ENCODE assay signal across 17 cellular contexts in the genomic region with DNA sequence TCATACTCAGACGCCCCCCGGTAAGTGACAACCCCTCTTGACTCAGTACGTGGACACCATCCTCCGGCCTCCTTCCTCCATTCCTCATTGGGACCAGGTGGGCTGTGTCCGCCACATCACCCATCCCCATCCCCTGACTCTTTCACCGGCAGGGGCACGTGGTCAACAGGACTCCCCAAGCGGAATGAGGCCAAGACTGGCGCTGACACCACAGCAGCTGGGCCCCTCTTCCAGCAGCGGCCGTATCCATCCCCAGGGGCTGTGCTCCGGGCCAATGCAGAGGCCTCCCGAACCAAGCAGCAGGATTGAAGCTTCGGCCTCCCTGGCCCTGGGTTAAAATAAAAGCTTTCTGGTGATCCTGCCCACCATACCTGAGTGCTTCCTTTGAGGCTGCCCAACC. TPM values are rescaled to one million over a fixed set of nuclear protein-coding genes. Genes with fewer than 3 reads are reported as not detected.
A peak's percentile ranks its signal among the peaks of the same experiment; 100 is the strongest.
DNase-seq lines count a peak whose midpoint lies in the region; ATAC-seq, FAIRE-seq and TF ChIP-seq lines count a peak whose summit lies in the region.
"Had no signal": no experiment of that assay in that cellular context is flagged by ENCODE, and none has a peak within 500 bp of the region (broad histone marks: within the 10 kb centered on the region; RNA-seq: fewer than 3 reads in every experiment).

No MANE protein-coding gene starts in this region.

- H3K27me3 ChIP-seq in HepG2 (ENCODE audit: control insufficient read depth in 1 of 2, insufficient read depth in 2 of 2, low read length in 2 of 2) (no peaks in the 10 kb centered on the region), right lobe of liver (no peaks in the 10 kb centered on the region)
- H3K27me3 ChIP-seq: BE2C had no signal

- H3K4me1 ChIP-seq in HepG2 (ENCODE audit: insufficient read depth, low read length): peaks cover 10% of the 10 kb centered on the region
- no peaks in the 10 kb centered on the region for H3K4me1 ChIP-seq in right lobe of liver
- H3K4me1 ChIP-seq in kidney (ENCODE audit: control insufficient read depth in 1 of 2, insufficient read depth in 1 of 2, low read depth in 1 of 2, low read length in 2 of 2): peaks cover 0 to 2% of the 10 kb centered on the region in 2 donors
- H3K4me1 ChIP-seq: BE2C had no signal

- H3K9ac ChIP-seq in HepG2 (ENCODE audit: insufficient read depth, low read depth, low read length) (no peak overlapping the region), kidney (ENCODE audit: low read length in 2 of 2) (no peak overlapping the region)
- H3K9ac ChIP-seq: GM23248 had no signal

- CTCF ChIA-PET in HepG2 (lab: Yijun Ruan, JAX; ENCODE audit: low intra/inter-chr PET ratio, low total read pairs): no interaction called here

- peaks cover 9% of the 10 kb centered on the region for H3K4me1 Mint-ChIP-seq in T-helper 17 cell

- DNase-seq in HepG2 (ENCODE audit: low spot score): no peak
- DNase-seq in right lobe of liver: no peak
- no peak for DNase-seq in T-helper 17 cell
- DNase-seq in kidney: peak; percentile 60
- no peak for DNase-seq in activated CD8-positive, alpha-beta memory T cell treated with anti-CD3 and anti-CD28 coated beads for 24 hours
- DNase-seq in erythroblast (lab: John Stamatoyannopoulos, UW): no peak
- DNase-seq: BE2C; C1 segment of cervical spinal cord; CD4-positive, alpha-beta T cell; DMS53; DND-41; EL; GM23248 had no signal

- ATAC-seq in HepG2: no peak
- no peak for ATAC-seq in right lobe of liver
- no peak for ATAC-seq in T-helper 17 cell
- ATAC-seq in HG02678 (IDR thresholded peaks at IDR 0.05; ENCODE audit: unreplicated experiment): no peak
- ATAC-seq: GM12878 had no signal

- TF ChIP-seq POLR2A in HepG2 (IDR thresholded peaks at IDR 0.05; ENCODE audit: insufficient read depth in 1 of 2, low read depth in 2 of 2, low read length in 2 of 2) (no peak), right lobe of liver (IDR thresholded peaks at IDR 0.05) (no peak), erythroblast (IDR thresholded peaks at IDR 0.05; ENCODE audit: low read length) (no peak)

- peaks cover 2% of the 10 kb centered on the region for H3K36me3 Mint-ChIP-seq in T-helper 17 cell (ENCODE audit: low read depth)

- H2AFZ ChIP-seq in HepG2 (ENCODE audit: low read length): no peak overlapping the region
- H2AFZ ChIP-seq: GM23248 had no signal

- TF ChIP-seq RAD21 in HepG2 (CRISPR knock-in tag; IDR thresholded peaks at IDR 0.05): no peak

- H3K9me3 ChIP-seq in HepG2 (ENCODE audit: low read length): no peaks in the 10 kb centered on the region
- no peaks in the 10 kb centered on the region for H3K9me3 ChIP-seq in right lobe of liver
- no peaks in the 10 kb centered on the region for H3K9me3 ChIP-seq in T-helper 17 cell (ENCODE audit: control insufficient read depth, low read length, poor library complexity, severe bottlenecking)
- H3K9me3 ChIP-seq in kidney (ENCODE audit: control insufficient read depth in 1 of 2, low read length in 2 of 2): no peaks in the 10 kb centered on the region
- H3K9me3 ChIP-seq: BE2C, HAP-1 had no signal

- no TSS peak for BruUV-seq in HepG2 (replicated peaks; lab: Mats Ljungman, UMichigan)

- H3K4me3 Mint-ChIP-seq in T-helper 17 cell: no peak overlapping the region
- H3K4me3 Mint-ChIP-seq: CD4-positive, alpha-beta T cell had no signal

- FAIRE-seq in HepG2 (lab: Jason Lieb, UNC) (no peak), kidney (lab: Jason Lieb, UNC) (no peak)
- FAIRE-seq: GM12878, GM19239 had no signal

- no peaks in the 10 kb centered on the region for H4K20me1 ChIP-seq in HepG2 (ENCODE audit: insufficient read depth, low read length)

- in situ Hi-C loops in HepG2 (cut with HindIII; ENCODE audit: extremely low pct_ligation_motif_present, low pct_unique_long_range_greater_than_20kb): no loop called here

- H3K36me3 ChIP-seq in HepG2 (replicated peaks in 1 of 2; ENCODE audit: control insufficient read depth in 1 of 2, insufficient read depth in 2 of 2, low read length in 2 of 2) (peaks cover 12 to 13% of the 10 kb centered on the region in 2 experiments), right lobe of liver (peaks cover 0 to 20% (median 2%) of the 10 kb centered on the region in 4 donors), kidney (ENCODE audit: control insufficient read depth in 1 of 2, insufficient read depth in 2 of 2, low read length in 2 of 2) (peaks cover 9 to 14% of the 10 kb centered on the region in 2 donors)

- H3K27ac Mint-ChIP-seq in T-helper 17 cell: peak overlapping the region; percentile 34
- H3K27ac Mint-ChIP-seq: CD4-positive, alpha-beta T cell had no signal

- no peaks in the 10 kb centered on the region for H3K27me3 Mint-ChIP-seq in T-helper 17 cell
- H3K27me3 Mint-ChIP-seq: CD4-positive, alpha-beta T cell had no signal

- H3K79me2 ChIP-seq in HepG2 (ENCODE audit: insufficient read depth, low read length): peaks cover 14% of the 10 kb centered on the region

- 95% methylated on average over 4 of the region's 14 CpGs for WGBS in HepG2 (ENCODE audit: low lambda C conversion rate)
- no CpG with 5 or more reads among the region's 14 CpGs for WGBS in right lobe of liver (ENCODE audit: insufficient coverage, low coverage, low lambda C conversion rate, missing lambda C conversion rate)

- H3K4me2 ChIP-seq in HepG2 (ENCODE audit: low read depth, low read length): no peak overlapping the region

- TF ChIP-seq EP300 in HepG2 (IDR thresholded peaks at IDR 0.05; ENCODE audit: low read depth in 2 of 2, low read length in 2 of 2) (no peak), HepG2 (CRISPR knock-in tag; IDR thresholded peaks at IDR 0.05; ENCODE audit: borderline replicate concordance) (no peak)

- POLR2A ChIA-PET in HepG2 (lab: Yijun Ruan, JAX): interaction anchor here (1.8 kb wide), 1 partner anchor 11 kb away, joined by 5 read pairs; no protein-coding TSS in a partner anchor

- intact Hi-C loops in HepG2 (cut with micrococcal nuclease; ENCODE audit: unreplicated experiment) (no loop called here), right lobe of liver (cut with DNase I) (loop anchor here in 1 of 2 donors (10.0 kb wide), 1 partner anchor 52 kb away; the partner anchor contains the start of gene OTUD5), kidney (cut with DNase I) (no loop called here)

- H3K27ac ChIP-seq in HepG2 (ENCODE audit: extremely low read length, insufficient read depth, low read length) (no peak overlapping the region), right lobe of liver (no peak overlapping the region), kidney (ENCODE audit: low read depth in 2 of 2, low read length in 2 of 2) (no peak overlapping the region)
- H3K27ac ChIP-seq: GM23248 had no signal

- TF ChIP-seq CTCF in HepG2 (CRISPR knock-in tag; IDR thresholded peaks at IDR 0.05) (no peak), right lobe of liver (IDR thresholded peaks at IDR 0.05) (no peak), kidney (IDR thresholded peaks at IDR 0.05; ENCODE audit: borderline replicate concordance, extremely low read depth, insufficient read depth) (no peak)

- H3K4me3 ChIP-seq in HepG2 (replicated peaks in 1 of 3; ENCODE audit: insufficient read depth in 1 of 3, low read depth in 2 of 3, low read length in 3 of 3): no peak overlapping the region
- H3K4me3 ChIP-seq in right lobe of liver: no peak overlapping the region
- no peak overlapping the region for H3K4me3 ChIP-seq in kidney (ENCODE audit: low read length in 2 of 2)
- H3K4me3 ChIP-seq: GM12878, GM23248, HAP-1 had no signal

RNA-seq across cellular contexts. Expression of gene PQBP1, which starts 5.0 kb away (rescaled TPM):
- total RNA-seq in HepG2 (2016; rRNA removed; fragmentation: Illumina TruSeq; extraction: Trizol): 80.9 and 99.4 TPM in 2 replicates
- total RNA-seq in HepG2 (2016; cell fraction: cytosol; rRNA removed; fragmentation: Illumina TruSeq; extraction: Trizol; ENCODE audit: low read depth): 33.5 and 34.4 TPM in 2 replicates
- 87.4 and 94.4 TPM in 2 replicates for total RNA-seq in HepG2 (2016; cell fraction: insoluble cytoplasmic fraction; rRNA removed; fragmentation: Illumina TruSeq; extraction: Trizol)
- total RNA-seq in HepG2 (2016; cell fraction: membrane; rRNA removed; fragmentation: Illumina TruSeq; extraction: Trizol): 35.6 and 39.4 TPM in 2 replicates
- total RNA-seq in HepG2 (2016; cell fraction: nucleus; rRNA removed; fragmentation: Illumina TruSeq; extraction: Trizol): 40.0 and 41.7 TPM in 2 replicates
- polyA plus RNA-seq in HepG2 (2011; rRNA removed): 58.1 and 66.9 TPM in 2 replicates
- polyA plus RNA-seq in HepG2 (2011; cell fraction: cytosol; rRNA removed): 77.0 and 80.0 TPM in 2 replicates
- polyA plus RNA-seq in HepG2 (2011; cell fraction: nucleus; rRNA removed): 123 and 131 TPM in 2 replicates
- polyA plus RNA-seq in HepG2 (2012): 72.0 and 77.4 TPM in 2 replicates
- polyA plus RNA-seq in HepG2 (2016; cell fraction: cytosol; fragmentation: Illumina TruSeq; extraction: Trizol; ENCODE audit: low read depth): 39.2 and 46.6 TPM in 2 replicates
- polyA plus RNA-seq in HepG2 (2016; cell fraction: insoluble cytoplasmic fraction; fragmentation: Illumina TruSeq; extraction: Trizol; ENCODE audit: low read depth): 111 and 112 TPM in 2 replicates
- polyA plus RNA-seq in HepG2 (2016; cell fraction: membrane; fragmentation: Illumina TruSeq; extraction: Trizol; ENCODE audit: low read depth): 42.4 and 43.0 TPM in 2 replicates
- 101 and 103 TPM in 2 replicates for polyA plus RNA-seq in HepG2 (2016; cell fraction: nucleus; fragmentation: Illumina TruSeq; extraction: Trizol; ENCODE audit: insufficient read depth, low read depth)
- 33.5 and 103 TPM in 2 replicates for polyA minus RNA-seq in HepG2 (2011; rRNA and poly(A)+ RNA removed; ENCODE audit: low replicate concordance)
- 32.2 and 41.4 TPM in 2 replicates for polyA minus RNA-seq in HepG2 (2011; cell fraction: cytosol; rRNA and poly(A)+ RNA removed)
- polyA minus RNA-seq in HepG2 (2011; cell fraction: nucleus; rRNA and poly(A)+ RNA removed): 23.3 and 26.7 TPM in 2 replicates
- 10 to 100 TPM; 29.8 to 47.1 (median 35.7) TPM for total RNA-seq in right lobe of liver
- total RNA-seq in T-helper 17 cell: 10 to 100 TPM; 66.7 to 68.8 TPM
- 61.3 TPM for total RNA-seq in kidney
- 93.4 TPM for polyA plus RNA-seq in kidney (ENCODE audit: insufficient read depth, low read depth, low replicate concordance)

RNA-seq across cellular contexts. Expression of gene TIMM17B, which starts 5.2 kb away (rescaled TPM):
- total RNA-seq in HepG2 (2016; rRNA removed; fragmentation: Illumina TruSeq; extraction: Trizol) (53.4 and 56.0 TPM in 2 replicates), right lobe of liver (10 to 100 TPM; 18.2 to 29.5 (median 22.5) TPM), T-helper 17 cell (10 to 100 TPM; 33.6 to 41.9 TPM), kidney (44.8 TPM)
- total RNA-seq in HepG2 (2016; cell fraction: cytosol; rRNA removed; fragmentation: Illumina TruSeq; extraction: Trizol; ENCODE audit: low read depth): 16.1 and 16.6 TPM in 2 replicates
- 59.1 and 59.6 TPM in 2 replicates for total RNA-seq in HepG2 (2016; cell fraction: insoluble cytoplasmic fraction; rRNA removed; fragmentation: Illumina TruSeq; extraction: Trizol)
- 21.0 and 25.1 TPM in 2 replicates for total RNA-seq in HepG2 (2016; cell fraction: membrane; rRNA removed; fragmentation: Illumina TruSeq; extraction: Trizol)
- 35.5 and 35.9 TPM in 2 replicates for total RNA-seq in HepG2 (2016; cell fraction: nucleus; rRNA removed; fragmentation: Illumina TruSeq; extraction: Trizol)
- polyA plus RNA-seq in HepG2 (2011; rRNA removed) (69.1 and 72.5 TPM in 2 replicates), kidney (ENCODE audit: insufficient read depth, low read depth, low replicate concordance) (109 TPM)
- 74.6 and 124 TPM in 2 replicates for polyA plus RNA-seq in HepG2 (2011; cell fraction: cytosol; rRNA removed)
- polyA plus RNA-seq in HepG2 (2011; cell fraction: nucleus; rRNA removed): 52.8 and 64.5 TPM in 2 replicates
- 50.1 and 56.0 TPM in 2 replicates for polyA plus RNA-seq in HepG2 (2012)
- 18.8 and 21.5 TPM in 2 replicates for polyA plus RNA-seq in HepG2 (2016; cell fraction: cytosol; fragmentation: Illumina TruSeq; extraction: Trizol; ENCODE audit: low read depth)
- 63.6 and 70.0 TPM in 2 replicates for polyA plus RNA-seq in HepG2 (2016; cell fraction: insoluble cytoplasmic fraction; fragmentation: Illumina TruSeq; extraction: Trizol; ENCODE audit: low read depth)
- polyA plus RNA-seq in HepG2 (2016; cell fraction: membrane; fragmentation: Illumina TruSeq; extraction: Trizol; ENCODE audit: low read depth): 22.7 and 26.6 TPM in 2 replicates
- polyA plus RNA-seq in HepG2 (2016; cell fraction: nucleus; fragmentation: Illumina TruSeq; extraction: Trizol; ENCODE audit: insufficient read depth, low read depth): 67.0 and 69.3 TPM in 2 replicates
- polyA minus RNA-seq in HepG2 (2011; rRNA and poly(A)+ RNA removed; ENCODE audit: low replicate concordance): 67.5 and 136 TPM in 2 replicates
- polyA minus RNA-seq in HepG2 (2011; cell fraction: cytosol; rRNA and poly(A)+ RNA removed): 20.0 and 25.0 TPM in 2 replicates
- polyA minus RNA-seq in HepG2 (2011; cell fraction: nucleus; rRNA and poly(A)+ RNA removed): 11.8 and 14.9 TPM in 2 replicates

RNA-seq across cellular contexts. Expression of gene SLC35A2, which starts 8.7 kb away (rescaled TPM):
- total RNA-seq in HepG2 (2016; rRNA removed; fragmentation: Illumina TruSeq; extraction: Trizol) (17.2 and 32.1 TPM in 2 replicates), right lobe of liver (10 to 100 TPM; 15.0 to 19.5 (median 17.3) TPM), T-helper 17 cell (10 to 100 TPM; 34.8 to 50.7 TPM), kidney (34.2 TPM)
- total RNA-seq in HepG2 (2016; cell fraction: cytosol; rRNA removed; fragmentation: Illumina TruSeq; extraction: Trizol; ENCODE audit: low read depth): 5.6 and 5.8 TPM in 2 replicates
- total RNA-seq in HepG2 (2016; cell fraction: insoluble cytoplasmic fraction; rRNA removed; fragmentation: Illumina TruSeq; extraction: Trizol): 13.8 and 35.7 TPM in 2 replicates
- 12.4 and 13.9 TPM in 2 replicates for total RNA-seq in HepG2 (2016; cell fraction: membrane; rRNA removed; fragmentation: Illumina TruSeq; extraction: Trizol)
- 24.9 and 30.9 TPM in 2 replicates for total RNA-seq in HepG2 (2016; cell fraction: nucleus; rRNA removed; fragmentation: Illumina TruSeq; extraction: Trizol)
- polyA plus RNA-seq in HepG2 (2011; rRNA removed) (40.8 and 46.4 TPM in 2 replicates), kidney (ENCODE audit: insufficient read depth, low read depth, low replicate concordance) (29.3 TPM)
- 41.7 and 48.0 TPM in 2 replicates for polyA plus RNA-seq in HepG2 (2011; cell fraction: cytosol; rRNA removed)
- 31.2 and 31.5 TPM in 2 replicates for polyA plus RNA-seq in HepG2 (2011; cell fraction: nucleus; rRNA removed)
- polyA plus RNA-seq in HepG2 (2012): 16.3 and 18.8 TPM in 2 replicates
- polyA plus RNA-seq in HepG2 (2016; cell fraction: cytosol; fragmentation: Illumina TruSeq; extraction: Trizol; ENCODE audit: low read depth): 6.8 and 8.5 TPM in 2 replicates
- polyA plus RNA-seq in HepG2 (2016; cell fraction: insoluble cytoplasmic fraction; fragmentation: Illumina TruSeq; extraction: Trizol; ENCODE audit: low read depth): 20.0 and 23.2 TPM in 2 replicates
- polyA plus RNA-seq in HepG2 (2016; cell fraction: membrane; fragmentation: Illumina TruSeq; extraction: Trizol; ENCODE audit: low read depth): 12.9 and 13.5 TPM in 2 replicates
- 57.8 and 62.5 TPM in 2 replicates for polyA plus RNA-seq in HepG2 (2016; cell fraction: nucleus; fragmentation: Illumina TruSeq; extraction: Trizol; ENCODE audit: insufficient read depth, low read depth)
- 110 and 137 TPM in 2 replicates for polyA minus RNA-seq in HepG2 (2011; rRNA and poly(A)+ RNA removed; ENCODE audit: low replicate concordance)
- 25.2 and 26.9 TPM in 2 replicates for polyA minus RNA-seq in HepG2 (2011; cell fraction: cytosol; rRNA and poly(A)+ RNA removed)
- polyA minus RNA-seq in HepG2 (2011; cell fraction: nucleus; rRNA and poly(A)+ RNA removed): 9.3 and 12.1 TPM in 2 replicates

RNA-seq across cellular contexts. Expression of gene PIM2, which starts 16.0 kb away (rescaled TPM):
- total RNA-seq in HepG2 (2016; rRNA removed; fragmentation: Illumina TruSeq; extraction: Trizol): 13.0 and 14.4 TPM in 2 replicates
- 1.7 and 2.6 TPM in 2 replicates for total RNA-seq in HepG2 (2016; cell fraction: cytosol; rRNA removed; fragmentation: Illumina TruSeq; extraction: Trizol; ENCODE audit: low read depth)
- 11.9 and 13.2 TPM in 2 replicates for total RNA-seq in HepG2 (2016; cell fraction: insoluble cytoplasmic fraction; rRNA removed; fragmentation: Illumina TruSeq; extraction: Trizol)
- total RNA-seq in HepG2 (2016; cell fraction: membrane; rRNA removed; fragmentation: Illumina TruSeq; extraction: Trizol): 5.9 and 6.5 TPM in 2 replicates
- total RNA-seq in HepG2 (2016; cell fraction: nucleus; rRNA removed; fragmentation: Illumina TruSeq; extraction: Trizol): 7.9 and 8.0 TPM in 2 replicates
- polyA plus RNA-seq in HepG2 (2011; rRNA removed): 15.8 and 17.4 TPM in 2 replicates
- polyA plus RNA-seq in HepG2 (2011; cell fraction: cytosol; rRNA removed): 10.3 and 10.6 TPM in 2 replicates
- 14.3 and 17.5 TPM in 2 replicates for polyA plus RNA-seq in HepG2 (2011; cell fraction: nucleus; rRNA removed)
- 10.1 and 10.6 TPM in 2 replicates for polyA plus RNA-seq in HepG2 (2012)
- polyA plus RNA-seq in HepG2 (2016; cell fraction: cytosol; fragmentation: Illumina TruSeq; extraction: Trizol; ENCODE audit: low read depth): 1.1 TPM in 2 replicates
- polyA plus RNA-seq in HepG2 (2016; cell fraction: insoluble cytoplasmic fraction; fragmentation: Illumina TruSeq; extraction: Trizol; ENCODE audit: low read depth): 14.0 and 15.2 TPM in 2 replicates
- 3.5 and 4.0 TPM in 2 replicates for polyA plus RNA-seq in HepG2 (2016; cell fraction: membrane; fragmentation: Illumina TruSeq; extraction: Trizol; ENCODE audit: low read depth)
- polyA plus RNA-seq in HepG2 (2016; cell fraction: nucleus; fragmentation: Illumina TruSeq; extraction: Trizol; ENCODE audit: insufficient read depth, low read depth): 11.4 and 16.3 TPM in 2 replicates
- 17.3 and 37.4 TPM in 2 replicates for polyA minus RNA-seq in HepG2 (2011; rRNA and poly(A)+ RNA removed; ENCODE audit: low replicate concordance)
- 4.9 and 5.8 TPM in 2 replicates for polyA minus RNA-seq in HepG2 (2011; cell fraction: cytosol; rRNA and poly(A)+ RNA removed)
- 8.5 and 10.9 TPM in 2 replicates for polyA minus RNA-seq in HepG2 (2011; cell fraction: nucleus; rRNA and poly(A)+ RNA removed)
- total RNA-seq in right lobe of liver: 1 to 10 TPM; 1.7 to 8.8 (median 6.8) TPM
- 100 to 1,000 TPM; 301 to 481 TPM for total RNA-seq in T-helper 17 cell
- 29.6 TPM for total RNA-seq in kidney
- polyA plus RNA-seq in kidney (ENCODE audit: insufficient read depth, low read depth, low replicate concordance): 8.7 TPM

RNA-seq across cellular contexts. Expression of gene OTUD5, which starts 54.6 kb away (rescaled TPM):
- 16.9 and 18.4 TPM in 2 replicates for total RNA-seq in HepG2 (2016; rRNA removed; fragmentation: Illumina TruSeq; extraction: Trizol)
- 7.3 and 7.9 TPM in 2 replicates for total RNA-seq in HepG2 (2016; cell fraction: cytosol; rRNA removed; fragmentation: Illumina TruSeq; extraction: Trizol; ENCODE audit: low read depth)
- total RNA-seq in HepG2 (2016; cell fraction: insoluble cytoplasmic fraction; rRNA removed; fragmentation: Illumina TruSeq; extraction: Trizol): 15.3 and 18.1 TPM in 2 replicates
- 13.3 and 13.6 TPM in 2 replicates for total RNA-seq in HepG2 (2016; cell fraction: membrane; rRNA removed; fragmentation: Illumina TruSeq; extraction: Trizol)
- 11.1 and 13.9 TPM in 2 replicates for total RNA-seq in HepG2 (2016; cell fraction: nucleus; rRNA removed; fragmentation: Illumina TruSeq; extraction: Trizol)
- polyA plus RNA-seq in HepG2 (2011; rRNA removed): 42.2 and 44.8 TPM in 2 replicates
- 29.5 and 29.7 TPM in 2 replicates for polyA plus RNA-seq in HepG2 (2011; cell fraction: cytosol; rRNA removed)
- polyA plus RNA-seq in HepG2 (2011; cell fraction: nucleus; rRNA removed): 74.0 and 78.6 TPM in 2 replicates
- polyA plus RNA-seq in HepG2 (2012): 30.8 and 34.7 TPM in 2 replicates
- 14.5 and 15.7 TPM in 2 replicates for polyA plus RNA-seq in HepG2 (2016; cell fraction: cytosol; fragmentation: Illumina TruSeq; extraction: Trizol; ENCODE audit: low read depth)
- polyA plus RNA-seq in HepG2 (2016; cell fraction: insoluble cytoplasmic fraction; fragmentation: Illumina TruSeq; extraction: Trizol; ENCODE audit: low read depth): 20.0 and 25.8 TPM in 2 replicates
- 18.9 and 22.2 TPM in 2 replicates for polyA plus RNA-seq in HepG2 (2016; cell fraction: membrane; fragmentation: Illumina TruSeq; extraction: Trizol; ENCODE audit: low read depth)
- 32.8 and 33.6 TPM in 2 replicates for polyA plus RNA-seq in HepG2 (2016; cell fraction: nucleus; fragmentation: Illumina TruSeq; extraction: Trizol; ENCODE audit: insufficient read depth, low read depth)
- 40.8 and 110 TPM in 2 replicates for polyA minus RNA-seq in HepG2 (2011; rRNA and poly(A)+ RNA removed; ENCODE audit: low replicate concordance)
- polyA minus RNA-seq in HepG2 (2011; cell fraction: cytosol; rRNA and poly(A)+ RNA removed): 20.0 and 21.9 TPM in 2 replicates
- 14.8 and 17.9 TPM in 2 replicates for polyA minus RNA-seq in HepG2 (2011; cell fraction: nucleus; rRNA and poly(A)+ RNA removed)
- total RNA-seq in right lobe of liver: 10 to 100 TPM; 14.4 to 24.1 (median 21.6) TPM
- total RNA-seq in T-helper 17 cell: 10 to 100 TPM; 91.0 to 91.6 TPM
- total RNA-seq in kidney: 56.2 TPM
- 40.2 TPM for polyA plus RNA-seq in kidney (ENCODE audit: insufficient read depth, low read depth, low replicate concordance)
